28 cellular contexts compared by ENCODE assay signal in genomic region chr2:46122971-46123365, GRCh38.
DNase-seq lines count a peak whose midpoint lies in the region; ATAC-seq, FAIRE-seq and TF ChIP-seq lines count a peak whose summit lies in the region.
"Had no signal": no experiment of that assay in that cellular context is flagged by ENCODE, and none has a peak within 500 bp of the region (broad histone marks: within the 10 kb centered on the region; RNA-seq: fewer than 3 reads in every experiment).

No MANE protein-coding gene starts in this region.

- no peak for FAIRE-seq in HepG2 (lab: Jason Lieb, UNC)
- FAIRE-seq: A204.1, GM12891, HTR-8/SVneo had no signal

- TF ChIP-seq POLR2A in HepG2 (IDR thresholded peaks at IDR 0.05; ENCODE audit: insufficient read depth in 1 of 2, low read depth in 2 of 2, low read length in 2 of 2) = no peak

- intact Hi-C loops in HepG2 (cut with micrococcal nuclease; ENCODE audit: unreplicated experiment) = no loop called here

- H3K9me2 ChIP-seq in Loucy (replicated peaks; ENCODE audit: low read depth, low read length) = no peaks in the 10 kb centered on the region

- H3K27ac ChIP-seq in VCaP (peak overlapping the region; percentile 26; the same call in 1 of the 2 replicates), HepG2 (ENCODE audit: extremely low read length, insufficient read depth, low read length) (no peak overlapping the region)
- H3K27ac ChIP-seq: BLaER1 treated with 17β-estradiol and CSF1 and Interleukin-3, amounts not matched to agents 10 nM and 100 nM; KMS-11 had no signal

- CTCF ChIA-PET in HepG2 (lab: Yijun Ruan, JAX; ENCODE audit: low intra/inter-chr PET ratio, low total read pairs) = no interaction called here

- no peaks in the 10 kb centered on the region for H3F3A ChIP-seq in Loucy (ENCODE audit: low read depth)

- H3K9ac ChIP-seq in Loucy (ENCODE audit: low read depth, low read length, poor library complexity, severe bottlenecking) = no peak overlapping the region
- no peak overlapping the region for H3K9ac ChIP-seq in HepG2 (ENCODE audit: insufficient read depth, low read depth, low read length)
- H3K9ac ChIP-seq: BLaER1 treated with 17β-estradiol and CSF1 and Interleukin-3, amounts not matched to agents 10 nM and 100 nM; KMS-11 had no signal

- no peaks in the 10 kb centered on the region for H4K20me1 ChIP-seq in Loucy (ENCODE audit: insufficient read depth, low read length, poor library complexity, severe bottlenecking)
- H4K20me1 ChIP-seq in HepG2 (ENCODE audit: insufficient read depth, low read length) = no peaks in the 10 kb centered on the region

- H3K9me3 ChIP-seq in Loucy (ENCODE audit: insufficient read depth, low read depth, low read length) (no peaks in the 10 kb centered on the region), HepG2 (ENCODE audit: low read length) (no peaks in the 10 kb centered on the region)
- H3K9me3 ChIP-seq: BLaER1 treated with 17β-estradiol and CSF1 and Interleukin-3, amounts not matched to agents 10 nM and 100 nM; Caco-2 had no signal

- H2AFZ ChIP-seq in Loucy (ENCODE audit: low read length) (no peak overlapping the region), HepG2 (ENCODE audit: low read length) (no peak overlapping the region)
- H2AFZ ChIP-seq: GM23338 had no signal

- no TSS peak for BruUV-seq in HepG2 (replicated peaks; lab: Mats Ljungman, UMichigan)

- H3K79me2 ChIP-seq in Loucy (ENCODE audit: insufficient read depth, low read length) = no peaks in the 10 kb centered on the region
- no peaks in the 10 kb centered on the region for H3K79me2 ChIP-seq in HepG2 (ENCODE audit: insufficient read depth, low read length)

- H3K36me3 ChIP-seq in Loucy (ENCODE audit: insufficient read depth, low read length) = no peaks in the 10 kb centered on the region
- no peaks in the 10 kb centered on the region for H3K36me3 ChIP-seq in HepG2 (replicated peaks in 1 of 2; ENCODE audit: control insufficient read depth in 1 of 2, insufficient read depth in 2 of 2, low read length in 2 of 2)

- TF ChIP-seq EP300 in HepG2 (IDR thresholded peaks at IDR 0.05; ENCODE audit: low read depth in 2 of 2, low read length in 2 of 2) (no peak), HepG2 (CRISPR knock-in tag; IDR thresholded peaks at IDR 0.05; ENCODE audit: borderline replicate concordance) (no peak)

- H3K4me2 ChIP-seq in Loucy (ENCODE audit: low read depth, low read length, poor library complexity, severe bottlenecking) = peak overlapping the region; percentile 27
- H3K4me2 ChIP-seq in HepG2 (ENCODE audit: low read depth, low read length) = no peak overlapping the region
- H3K4me2 ChIP-seq: BLaER1 treated with 17β-estradiol and CSF1 and Interleukin-3, amounts not matched to agents 10 nM and 100 nM; GM23338; KMS-11 had no signal

- TF ChIP-seq CTCF in Loucy (conservative IDR thresholded peaks at IDR 0.05; ENCODE audit: low read length) (no peak), VCaP (conservative IDR thresholded peaks at IDR 0.05) (no peak), fibroblast of the aortic adventitia (IDR thresholded peaks at IDR 0.05; ENCODE audit: insufficient read depth, low read length) (no peak), HepG2 (CRISPR knock-in tag; IDR thresholded peaks at IDR 0.05) (no peak)

- in situ Hi-C loops in HepG2 (cut with HindIII; ENCODE audit: extremely low pct_ligation_motif_present, low pct_unique_long_range_greater_than_20kb) = no loop called here

- H3K4me3 ChIP-seq in Loucy (ENCODE audit: low read length, poor library complexity, severe bottlenecking) = no peak overlapping the region
- no peak overlapping the region for H3K4me3 ChIP-seq in fibroblast of the aortic adventitia (ENCODE audit: low read depth, low read length)
- no peak overlapping the region for H3K4me3 ChIP-seq in HepG2 (replicated peaks in 1 of 3; ENCODE audit: insufficient read depth in 1 of 3, low read depth in 2 of 3, low read length in 3 of 3)
- H3K4me3 ChIP-seq: BLaER1 treated with 17β-estradiol and CSF1 and Interleukin-3, amounts not matched to agents 10 nM and 100 nM; GM23338 had no signal

- ATAC-seq in HepG2 = no peak
- ATAC-seq: GM23338, Right ventricle myocardium inferior had no signal

- POLR2A ChIA-PET in HepG2 (lab: Yijun Ruan, JAX) = interaction anchor here (0.9 kb wide), 1 partner anchor 130 kb away, joined by 3 read pairs; no protein-coding TSS in a partner anchor

- DNase-seq in fibroblast of the aortic adventitia (ENCODE audit: low read depth) = peak; percentile 19
- DNase-seq in HepG2 (ENCODE audit: low spot score) = no peak
- DNase-seq in SIG-M5 treated with dmso at 0.1 percent for 504 hours (lab: John Stamatoyannopoulos, UW; ENCODE audit: unreplicated experiment) = no peak
- no peak for DNase-seq in NCI-H1436 (lab: John Stamatoyannopoulos, UW)
- DNase-seq in occipital lobe (lab: John Stamatoyannopoulos, UW) = no peak
- no peak for DNase-seq in RPMI8226
- DNase-seq: AML-193; Caco-2; CD4-positive, alpha-beta T cell; DMS79; GDM1; H9; HFFc6; NCI-H1092 treated with DMSO at 0.1 percent for 48 hours; NCI-H146; NCI-H2029; NCI-H446; NCI-H524 treated with DMSO at 0.1 percent for 48 hours; NCI-H774 had no signal

- H3K27me3 ChIP-seq in Loucy (ENCODE audit: insufficient read depth, low read length, poor library complexity, severe bottlenecking) (no peaks in the 10 kb centered on the region), HepG2 (ENCODE audit: control insufficient read depth in 1 of 2, insufficient read depth in 2 of 2, low read length in 2 of 2) (no peaks in the 10 kb centered on the region)
- H3K27me3 ChIP-seq: BLaER1 treated with 17β-estradiol and CSF1 and Interleukin-3, amounts not matched to agents 10 nM and 100 nM had no signal

- no peak for TF ChIP-seq RAD21 in HepG2 (CRISPR knock-in tag; IDR thresholded peaks at IDR 0.05)

- H3K4me1 ChIP-seq in Loucy (ENCODE audit: insufficient read depth, low read length, poor library complexity, severe bottlenecking) (peaks cover 29% of the 10 kb centered on the region), HepG2 (ENCODE audit: insufficient read depth, low read length) (peaks cover 18% of the 10 kb centered on the region)

TF ChIP-seq in HepG2, 621 proteins besides CTCF, POLR2A, EP300 and RAD21:
- TF ChIP-seq CREB3 (CRISPR knock-in tag; IDR thresholded peaks at IDR 0.05) = no peak
- TF ChIP-seq ZNF367 (CRISPR knock-in tag; IDR thresholded peaks at IDR 0.05; ENCODE audit: borderline replicate concordance) = no peak
- TF ChIP-seq TOPORS (CRISPR knock-in tag; IDR thresholded peaks at IDR 0.05) = no peak
- no peak for TF ChIP-seq ATRX (CRISPR knock-in tag; IDR thresholded peaks at IDR 0.05; ENCODE audit: borderline replicate concordance)
- no peak for TF ChIP-seq KDM6A (CRISPR knock-in tag; IDR thresholded peaks at IDR 0.05; ENCODE audit: low read depth)
- TF ChIP-seq ZNF430 (CRISPR knock-in tag; IDR thresholded peaks at IDR 0.05) = no peak
- TF ChIP-seq BCL6 (CRISPR knock-in tag; IDR thresholded peaks at IDR 0.05) = 0 out of 2 replicates have a peak, but pooled peaks have one; percentile 23
- TF ChIP-seq ZFP36L2 (CRISPR knock-in tag; IDR thresholded peaks at IDR 0.05) = no peak
- peak; percentile 54 for TF ChIP-seq ZNF362 (CRISPR knock-in tag; IDR thresholded peaks at IDR 0.05; ENCODE audit: borderline replicate concordance)
- TF ChIP-seq ZNF800 (CRISPR knock-in tag; IDR thresholded peaks at IDR 0.05) = no peak
- no peak for TF ChIP-seq GATA4 (IDR thresholded peaks at IDR 0.05; ENCODE audit: borderline replicate concordance, low read depth)
